ENCODE assay signal across 21 cellular contexts in genomic region chr4:64911846-64912245, GRCh38.
A peak's percentile ranks its signal among the peaks of the same experiment; 100 is the strongest.
DNase-seq lines count a peak whose midpoint lies in the region; ATAC-seq and TF ChIP-seq lines count a peak whose summit lies in the region.
"Had no signal": no experiment of that assay in that cellular context is flagged by ENCODE, and none has a peak within 500 bp of the region (broad histone marks: within the 10 kb centered on the region; RNA-seq: fewer than 3 reads in every experiment).

No MANE protein-coding gene starts in this region.

- H3K27me3 Mint-ChIP-seq in H9 (ENCODE audit: low read depth) (no peaks in the 10 kb centered on the region), Calu3 (ENCODE audit: unreplicated experiment) (no peaks in the 10 kb centered on the region), type B pancreatic cell (no peaks in the 10 kb centered on the region)
- H3K27me3 Mint-ChIP-seq: activated naive CD4-positive, alpha-beta T cell treated with anti-CD3 and anti-CD28 coated beads, Interleukin-2, amount 50 U/mL, for 24 hours; effector memory CD8-positive, alpha-beta T cell; memory B cell had no signal

- H3K9me3 Mint-ChIP-seq in H9 = peaks cover 7 to 9% of the 10 kb centered on the region in 2 experiments
- peaks cover 4% of the 10 kb centered on the region for H3K9me3 Mint-ChIP-seq in Calu3 (ENCODE audit: low read depth, unreplicated experiment)
- no peaks in the 10 kb centered on the region for H3K9me3 Mint-ChIP-seq in type B pancreatic cell
- H3K9me3 Mint-ChIP-seq: activated naive CD4-positive, alpha-beta T cell treated with anti-CD3 and anti-CD28 coated beads, Interleukin-2, amount 50 U/mL, for 24 hours had no signal

- H3K4me3 ChIP-seq in psoas muscle = no peak overlapping the region
- H3K4me3 ChIP-seq: colonic mucosa, esophagus squamous epithelium, skin epidermis, upper lobe of left lung had no signal

- H3K36me3 ChIP-seq in psoas muscle (ENCODE audit: insufficient read depth in 1 of 2, low read depth in 1 of 2) = no peaks in the 10 kb centered on the region
- H3K36me3 ChIP-seq: colonic mucosa, esophagus squamous epithelium, upper lobe of left lung had no signal

- H3K4me2 ChIP-seq in H9 (ENCODE audit: insufficient read depth, insufficient read length, low read length) = no peak overlapping the region

- H3K4me1 Mint-ChIP-seq in H9 (peaks cover 0 to 5% of the 10 kb centered on the region in 2 experiments; a peak in 2 of 4 replicates), Calu3 (ENCODE audit: low read depth, unreplicated experiment) (no peaks in the 10 kb centered on the region), type B pancreatic cell (ENCODE audit: unreplicated experiment) (no peaks in the 10 kb centered on the region)
- H3K4me1 Mint-ChIP-seq: activated naive CD4-positive, alpha-beta T cell treated with anti-CD3 and anti-CD28 coated beads, Interleukin-2, amount 50 U/mL, for 24 hours; memory B cell had no signal

- no peaks in the 10 kb centered on the region for H3K79me1 ChIP-seq in H9 (ENCODE audit: insufficient read depth, low read depth, low read length, poor library complexity, severe bottlenecking)

- H3K9me3 ChIP-seq in H9 (ENCODE audit: control insufficient read depth, low read depth, low read length) (no peaks in the 10 kb centered on the region), psoas muscle (peaks cover 2% of the 10 kb centered on the region)
- H3K9me3 ChIP-seq: colonic mucosa, esophagus squamous epithelium, upper lobe of left lung had no signal

- BruUV-seq in Calu3 (replicated peaks; lab: Mats Ljungman, UMichigan) = no TSS peak

- DNase-seq in DMS53 treated with DMSO at 0.1 percent for 48 hours (lab: John Stamatoyannopoulos, UW; ENCODE audit: unreplicated experiment) (peak; percentile 9), H9 (peak; percentile 49), SK-N-DZ (ENCODE audit: low spot score) (peak; percentile 4), iPS-NIHi11 (ENCODE audit: low spot score) (peak; percentile 19), psoas muscle (no peak), Calu3 (no peak), type B pancreatic cell (ENCODE audit: extremely low spot score, unreplicated experiment) (no peak)
- DNase-seq: CD8-positive, alpha-beta T cell; colonic mucosa; DMS79 treated with DMSO at 0.1 percent for 48 hours; effector memory CD8-positive, alpha-beta T cell; esophagus squamous epithelium; NCI-H2171 treated with DMSO at 0.1 percent for 48 hours; NCI-H524 treated with DMSO at 0.1 percent for 48 hours; occipital lobe; stimulated activated CD4-positive, alpha-beta T cell treated with anti-CD3 and anti-CD28 coated beads, Interleukin-2, amount 100 ng/mL, for 24 hours; upper lobe of left lung had no signal

- no peak overlapping the region for H2BK120ac ChIP-seq in H9 (ENCODE audit: low read depth, low read length, poor library complexity, severe bottlenecking)

- no peak overlapping the region for H2BK15ac ChIP-seq in H9 (ENCODE audit: low read depth, low read length)

- no peaks in the 10 kb centered on the region for H4K20me1 ChIP-seq in H9 (ENCODE audit: control insufficient read depth, insufficient read depth, insufficient read length)

- H3K79me2 ChIP-seq in H9 (ENCODE audit: insufficient read depth, low read length) = no peaks in the 10 kb centered on the region

- no peak overlapping the region for H2BK5ac ChIP-seq in H9 (ENCODE audit: insufficient read length, low read length)

- intact Hi-C loops in psoas muscle (cut with DNase I) (no loop called here), Calu3 (cut with micrococcal nuclease; ENCODE audit: unreplicated experiment) (loop anchor here (5.0 kb wide), 1 partner anchor 130 kb away; no protein-coding TSS in a partner anchor)

- no peak overlapping the region for H2BK12ac ChIP-seq in H9 (ENCODE audit: insufficient read length, low read depth, low read length)

- no peak overlapping the region for H3K4ac ChIP-seq in H9 (ENCODE audit: low read depth, low read length)

- H4K91ac ChIP-seq in H9 (ENCODE audit: insufficient read length, low read depth, low read length) = no peak overlapping the region

- H4K5ac ChIP-seq in H9 (ENCODE audit: insufficient read length, low read depth, low read length) = no peak overlapping the region

- no peaks in the 10 kb centered on the region for H3K27me3 ChIP-seq in H9 (ENCODE audit: insufficient read depth, low read length)
- H3K27me3 ChIP-seq in psoas muscle (ENCODE audit: insufficient read depth in 3 of 3, low read length in 2 of 3) = no peaks in the 10 kb centered on the region
- H3K27me3 ChIP-seq: colonic mucosa, esophagus squamous epithelium, upper lobe of left lung had no signal

- no peak overlapping the region for H3T11ph ChIP-seq in H9 (ENCODE audit: low read length)

- no CpG with 5 or more reads among the region's 2 CpGs for WGBS in H9 (ENCODE audit: extremely low coverage, insufficient read length, low lambda C conversion rate)
- WGBS in psoas muscle, 3 donors = 59 to 71% (median 64%) methylated on average over 2 of the region's 2 CpGs

- no peak overlapping the region for H2AFZ ChIP-seq in H9 (ENCODE audit: low read length)

- H2AK5ac ChIP-seq in H9 (ENCODE audit: insufficient read length, low read length) = no peak overlapping the region

- H3K23me2 ChIP-seq in H9 (ENCODE audit: insufficient read length, low read depth, low read length, poor library complexity, severe bottlenecking) = no peaks in the 10 kb centered on the region

- no peak overlapping the region for H3K9ac ChIP-seq in H9 (ENCODE audit: extremely low read depth, insufficient read length, low read length)

- no peak for ATAC-seq in psoas muscle
- no peak for ATAC-seq in GM18870 (IDR thresholded peaks at IDR 0.05; ENCODE audit: unreplicated experiment)
- ATAC-seq: CD8-positive, alpha-beta T cell; effector memory CD8-positive, alpha-beta T cell had no signal

- H3K14ac ChIP-seq in H9 (ENCODE audit: insufficient read depth, low read length) = no peak overlapping the region

- peak; percentile 73 for TF ChIP-seq CTCF in H9 (conservative IDR thresholded peaks at IDR 0.05)
- TF ChIP-seq CTCF in psoas muscle (IDR thresholded peaks at IDR 0.05) = no peak
- TF ChIP-seq CTCF in Calu3 (IDR thresholded peaks at IDR 0.05; ENCODE audit: unreplicated experiment) = no peak
- TF ChIP-seq CTCF in type B pancreatic cell (conservative IDR thresholded peaks at IDR 0.05) = no peak

- H3K56ac ChIP-seq in H9 (ENCODE audit: insufficient read length, low read depth, low read length) = no peak overlapping the region

- CTCF ChIA-PET in Calu3 (lab: Charles Lee) = no interaction called here

- no peak overlapping the region for H3K27ac ChIP-seq in H9 (ENCODE audit: insufficient read length, low read depth, low read length)
- no peak overlapping the region for H3K27ac ChIP-seq in psoas muscle
- H3K27ac ChIP-seq: colonic mucosa, esophagus squamous epithelium, skin epidermis, upper lobe of left lung had no signal

- H3K23ac ChIP-seq in H9 (ENCODE audit: insufficient read length, low read depth, low read length) = no peak overlapping the region

- H3K27ac Mint-ChIP-seq in H9 (no peak overlapping the region), Calu3 (ENCODE audit: unreplicated experiment) (no peak overlapping the region), type B pancreatic cell (no peak overlapping the region)
- H3K27ac Mint-ChIP-seq: activated naive CD4-positive, alpha-beta T cell treated with anti-CD3 and anti-CD28 coated beads, Interleukin-2, amount 50 U/mL, for 24 hours; CD8-positive, alpha-beta T cell; effector memory CD8-positive, alpha-beta T cell; memory B cell had no signal

- no peak overlapping the region for H2BK20ac ChIP-seq in H9 (ENCODE audit: low read depth, low read length, poor library complexity, severe bottlenecking)

- H3K4me1 ChIP-seq in H9 (ENCODE audit: insufficient read depth, low read length) (no peaks in the 10 kb centered on the region), psoas muscle (no peaks in the 10 kb centered on the region)
- H3K4me1 ChIP-seq: colonic mucosa, esophagus squamous epithelium, upper lobe of left lung had no signal

- H3K36me3 Mint-ChIP-seq in H9 (ENCODE audit: insufficient read depth in 1 of 3, low read depth in 3 of 3) (peaks cover 4 to 14% (median 9%) of the 10 kb centered on the region in 3 experiments; a peak in 6 of 7 replicates), Calu3 (ENCODE audit: insufficient read depth, unreplicated experiment) (no peaks in the 10 kb centered on the region), type B pancreatic cell (no peaks in the 10 kb centered on the region)
- H3K36me3 Mint-ChIP-seq: activated naive CD4-positive, alpha-beta T cell treated with anti-CD3 and anti-CD28 coated beads, Interleukin-2, amount 50 U/mL, for 24 hours; CD8-positive, alpha-beta T cell; memory B cell had no signal

- H3K4me3 Mint-ChIP-seq in H9 (no peak overlapping the region), Calu3 (ENCODE audit: low read depth, unreplicated experiment) (no peak overlapping the region), type B pancreatic cell (no peak overlapping the region)
- H3K4me3 Mint-ChIP-seq: activated naive CD4-positive, alpha-beta T cell treated with anti-CD3 and anti-CD28 coated beads, Interleukin-2, amount 50 U/mL, for 24 hours; CD8-positive, alpha-beta T cell; effector memory CD8-positive, alpha-beta T cell; memory B cell had no signal

- no peak overlapping the region for H4K8ac ChIP-seq in H9 (replicated peaks; ENCODE audit: insufficient read length, low read depth, low read length)

- no peak overlapping the region for H3K18ac ChIP-seq in H9 (ENCODE audit: insufficient read length, low read depth, low read length)

Comparison
In these comparisons a context has a peak if more than half of its experiments do, and no peak if none do; other contexts are left out.
1. DNase-seq: peak in DMS53 treated with DMSO at 0.1 percent for 48 hours (single experiment), H9 (single experiment), SK-N-DZ (single experiment) and iPS-NIHi11 (single experiment); none in psoas muscle (0 of 2), Calu3 (single experiment) and type B pancreatic cell (single experiment).